33 cellular contexts compared by ENCODE assay signal in the genomic region with DNA sequence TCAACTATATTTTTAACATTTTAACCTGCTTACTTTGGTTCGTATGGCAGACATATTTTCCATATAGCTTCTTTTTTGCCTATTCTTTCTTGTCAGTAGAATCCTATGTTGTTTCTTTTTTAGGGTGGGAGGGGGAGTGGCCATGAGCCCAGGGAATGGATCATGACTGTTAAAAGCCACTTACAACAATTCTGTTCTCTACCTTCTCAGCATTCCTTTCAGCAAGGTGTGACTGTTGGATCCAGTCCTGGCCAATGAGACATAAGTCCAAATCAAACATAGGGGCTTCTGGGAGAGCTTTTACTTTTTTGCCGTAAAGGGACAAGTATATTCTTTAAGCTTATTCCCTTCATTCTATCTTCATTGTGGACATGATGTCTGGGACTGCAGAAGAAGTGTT. TPM values are rescaled to one million over a fixed set of nuclear protein-coding genes. Genes with fewer than 3 reads are reported as not detected.
"Had no signal": no experiment of that assay in that cellular context is flagged by ENCODE, and none has a peak within 500 bp of the region (broad histone marks: within the 10 kb centered on the region; RNA-seq: fewer than 3 reads in every experiment).

No MANE protein-coding gene starts in this region.

- H3K27ac ChIP-seq: adrenal gland, ascending aorta, body of pancreas, brain microvascular endothelial cell, breast epithelium, cardiac muscle cell had no signal

- H3K36me3 ChIP-seq: adrenal gland, ascending aorta, brain microvascular endothelial cell, breast epithelium, cardiac muscle cell had no signal

- H3K27me3 ChIP-seq: adrenal gland, ascending aorta, body of pancreas, brain microvascular endothelial cell, breast epithelium, cardiac muscle cell had no signal

- DNase-seq: activated effector memory CD4-positive, alpha-beta T cell treated with anti-CD3 and anti-CD28 coated beads, Interleukin-2, amount 50 U/mL, for 16 hours; activated effector memory CD4-positive, alpha-beta T cell treated with Interleukin-2 at 50 U/mL for 16 hours; activated gamma-delta T cell; activated gamma-delta T cell treated with Interleukin-2 at 50 U/mL for 16 hours; activated naive CD4-positive, alpha-beta T cell; activated naive CD4-positive, alpha-beta T cell treated with anti-CD3 and anti-CD28 coated beads for 36 hours; activated naive CD4-positive, alpha-beta T cell treated with anti-CD3 and anti-CD28 coated beads, Interleukin-2, amount 10 ng/mL, durations not matched to agents 7 days and 5 days; activated naive CD4-positive, alpha-beta T cell treated with anti-CD3 and anti-CD28 coated beads, Interleukin-2, amount 50 U/mL, for 16 hours; activated naive CD4-positive, alpha-beta T cell treated with Interleukin-2 at 50 U/mL for 16 hours; activated naive CD8-positive, alpha-beta T cell treated with anti-CD3 and anti-CD28 coated beads for 36 hours; activated naive CD8-positive, alpha-beta T cell treated with anti-CD3 and anti-CD28 coated beads, Interleukin-2, amount 10 ng/mL, durations not matched to agents 7 days and 5 days; activated naive CD8-positive, alpha-beta T cell treated with anti-CD3 and anti-CD28 coated beads, Interleukin-2, amount 50 U/mL, for 24 hours; activated T-cell treated with anti-CD3 and anti-CD28 coated beads for 4 hours; activated T-cell treated with anti-CD3 and anti-CD28 coated beads, Interleukin-2, amount 50 U/mL, for 1 hour; activated T-cell treated with anti-CD3 and anti-CD28 coated beads, Interleukin-2, amount 50 U/mL, for 24 hours; activated T-cell treated with anti-CD3 and anti-CD28 coated beads, Interleukin-2, amount 50 U/mL, for 4 hours; activated T-cell treated with anti-CD3 and anti-CD28 coated beads, Interleukin-2, amount 50 U/mL, for 48 hours; activated T-cell treated with anti-CD3 and anti-CD28 coated beads, Interleukin-2, amount 50 U/mL, for 72 hours; adrenal gland; amniotic stem cell; amygdala; anterior cingulate cortex; aorta; body of pancreas; brain microvascular endothelial cell; caudate nucleus; central memory CD4-positive, alpha-beta T cell; cerebellar nuclear complex had no signal

- H3K9me3 ChIP-seq: adrenal gland, ascending aorta, body of pancreas, breast epithelium had no signal

- H3K4me1 ChIP-seq: adrenal gland, ascending aorta, breast epithelium had no signal

- ATAC-seq: activated naive CD4-positive, alpha-beta T cell treated with anti-CD3 and anti-CD28 coated beads, Interleukin-2, amount 50 U/mL, for 72 hours; activated naive CD8-positive, alpha-beta T cell treated with anti-CD3 and anti-CD28 coated beads, Interleukin-2, amount 50 U/mL, for 24 hours; activated T-cell treated with anti-CD3 and anti-CD28 coated beads, Interleukin-2, amount 50 U/mL, for 4 hours; activated T-cell treated with anti-CD3 and anti-CD28 coated beads, Interleukin-2, amount 50 U/mL, for 72 hours; activated T-helper 17 cell treated with anti-CD3 and anti-CD28 coated beads, Interleukin-2, amount 50 U/mL, for 72 hours; body of pancreas had no signal

- H3K4me3 ChIP-seq: adrenal gland, ascending aorta, body of pancreas, breast epithelium, cardiac muscle cell had no signal

RNA-seq across cellular contexts. Expression of a gene that starts 25.0 kb away (rescaled TPM):
- total RNA-seq: ascending aorta had no signal
